ENCODE assay signal across 21 cellular contexts in the genomic region with DNA sequence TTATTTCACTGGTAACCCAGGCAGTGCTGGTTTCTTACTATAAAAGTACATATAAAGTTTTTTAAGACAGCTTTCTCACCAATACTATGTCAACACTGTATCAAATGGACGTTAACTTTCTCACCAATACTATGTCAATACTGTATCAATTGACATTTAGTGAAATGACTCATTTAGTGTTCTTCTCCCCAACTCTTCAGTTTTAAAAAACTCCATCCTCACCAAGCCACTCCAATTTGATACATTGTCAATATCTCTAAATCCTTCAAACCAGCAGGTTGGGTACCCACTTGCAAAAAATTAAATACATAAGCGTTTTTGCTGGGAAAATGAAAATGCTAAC. TPM values are rescaled to one million over a fixed set of nuclear protein-coding genes. Genes with fewer than 3 reads are reported as not detected.
DNase-seq lines count a peak whose midpoint lies in the region; ATAC-seq, FAIRE-seq and TF ChIP-seq lines count a peak whose summit lies in the region.
"Had no signal": no experiment of that assay in that cellular context is flagged by ENCODE, and none has a peak within 500 bp of the region (broad histone marks: within the 10 kb centered on the region; RNA-seq: fewer than 3 reads in every experiment).

No MANE protein-coding gene starts in this region.

- H3K4me2 ChIP-seq in HepG2 (ENCODE audit: low read depth, low read length), result no peak overlapping the region

- DNase-seq in HepG2 (ENCODE audit: low spot score), result no peak
- DNase-seq in right lobe of liver, result no peak
- DNase-seq in MV-4-11 (lab: John Stamatoyannopoulos, UW), result no peak
- DNase-seq: activated CD4-positive, alpha-beta T cell treated with anti-CD3 and anti-CD28 coated beads, Interleukin-2, amount 50 U/mL, for 4 hours; aorta; effector CD4-positive, alpha-beta T cell; natural killer cell; NCI-H187 treated with DMSO at 0.1 percent for 48 hours; NCI-H524; stimulated activated CD4-positive, alpha-beta T cell treated with anti-CD3 and anti-CD28 coated beads, Interleukin-4, amount 100 ng/mL, for 1 hour; stimulated activated CD8-positive, alpha-beta memory T cell treated with anti-CD3 and anti-CD28 coated beads, Interleukin-4, amount 100 ng/mL, for 48 hours had no signal

- no peak for ATAC-seq in HepG2
- no peak for ATAC-seq in right lobe of liver
- no peak for ATAC-seq in GM19023 (IDR thresholded peaks at IDR 0.05; ENCODE audit: unreplicated experiment)
- ATAC-seq in GM19455 (IDR thresholded peaks at IDR 0.05; ENCODE audit: unreplicated experiment), result no peak
- ATAC-seq in HG03354 (IDR thresholded peaks at IDR 0.05; ENCODE audit: poor library complexity, severe bottlenecking, unreplicated experiment), result no peak
- ATAC-seq: natural killer cell had no signal

- H3K4me1 ChIP-seq in HepG2 (ENCODE audit: insufficient read depth, low read length), result peaks cover 56% of the 10 kb centered on the region
- H3K4me1 ChIP-seq in right lobe of liver, result peaks cover 0 to 19% (median 6%) of the 10 kb centered on the region in 4 donors
- peaks cover 24% of the 10 kb centered on the region for H3K4me1 ChIP-seq in endocrine pancreas (ENCODE audit: control insufficient read depth, insufficient read depth, low read length)
- H3K4me1 ChIP-seq in rectal smooth muscle tissue (ENCODE audit: control insufficient read depth, insufficient read depth, low read length), result peaks cover 23% of the 10 kb centered on the region

- no peak for TF ChIP-seq EP300 in HepG2 (IDR thresholded peaks at IDR 0.05; ENCODE audit: low read depth in 2 of 2, low read length in 2 of 2)
- TF ChIP-seq EP300 in HepG2 (CRISPR knock-in tag; IDR thresholded peaks at IDR 0.05; ENCODE audit: borderline replicate concordance), result no peak

- 82% methylated on average over 2 of the region's 2 CpGs for WGBS in HepG2 (ENCODE audit: low lambda C conversion rate)
- 47% methylated on average over 2 of the region's 2 CpGs for WGBS in right lobe of liver (ENCODE audit: insufficient coverage, low coverage, low lambda C conversion rate, missing lambda C conversion rate)

- H3K36me3 ChIP-seq in HepG2 (replicated peaks in 1 of 2; ENCODE audit: control insufficient read depth in 1 of 2, insufficient read depth in 2 of 2, low read length in 2 of 2) (peaks cover 5 to 17% of the 10 kb centered on the region in 2 experiments; a peak in 4 of 5 replicates), right lobe of liver (peaks cover 0 to 27% (median 14%) of the 10 kb centered on the region in 4 donors), endocrine pancreas (ENCODE audit: control insufficient read depth, insufficient read depth, low read length) (peaks cover 3% of the 10 kb centered on the region), rectal smooth muscle tissue (ENCODE audit: control insufficient read depth, insufficient read depth, low read length) (peaks cover 8% of the 10 kb centered on the region)

- POLR2A ChIA-PET in HepG2 (lab: Yijun Ruan, JAX), result interaction anchor here (1.0 to 9.6 kb wide), 11 partner anchors 8 to 292 kb away, joined by 3 to 510 read pairs (median 6); a partner anchor contains a TSS

- TF ChIP-seq CTCF in HepG2 (CRISPR knock-in tag; IDR thresholded peaks at IDR 0.05), result no peak
- no peak for TF ChIP-seq CTCF in right lobe of liver (IDR thresholded peaks at IDR 0.05)

- intact Hi-C loops in HepG2 (cut with micrococcal nuclease; ENCODE audit: unreplicated experiment) (loop anchor here (5.0 kb wide), 1 partner anchor 196 kb away; no protein-coding TSS in a partner anchor), right lobe of liver (cut with DNase I) (loop anchor here in 1 of 2 donors (5.0 kb wide), 1 partner anchor 86 kb away; no protein-coding TSS in a partner anchor)

- TF ChIP-seq RAD21 in HepG2 (CRISPR knock-in tag; IDR thresholded peaks at IDR 0.05), result no peak

- CTCF ChIA-PET in HepG2 (lab: Yijun Ruan, JAX; ENCODE audit: low intra/inter-chr PET ratio, low total read pairs), result no interaction called here

- TF ChIP-seq POLR2A in HepG2 (IDR thresholded peaks at IDR 0.05; ENCODE audit: insufficient read depth in 1 of 2, low read depth in 2 of 2, low read length in 2 of 2) (no peak; a peak in 1 of 4 replicates), right lobe of liver (IDR thresholded peaks at IDR 0.05) (no peak)

- in situ Hi-C loops in HepG2 (cut with HindIII; ENCODE audit: extremely low pct_ligation_motif_present, low pct_unique_long_range_greater_than_20kb), result no loop called here

- H3K27me3 ChIP-seq in HepG2 (ENCODE audit: control insufficient read depth in 1 of 2, insufficient read depth in 2 of 2, low read length in 2 of 2) (no peaks in the 10 kb centered on the region; a peak in 1 of 5 replicates), right lobe of liver (no peaks in the 10 kb centered on the region), endocrine pancreas (ENCODE audit: control insufficient read depth, insufficient read depth, low read length) (no peaks in the 10 kb centered on the region), rectal smooth muscle tissue (ENCODE audit: control insufficient read depth, insufficient read depth, low read length) (no peaks in the 10 kb centered on the region)

- H2AFZ ChIP-seq in HepG2 (ENCODE audit: low read length), result no peak overlapping the region

- peaks cover 44% of the 10 kb centered on the region for H3K79me2 ChIP-seq in HepG2 (ENCODE audit: insufficient read depth, low read length)

- H3K9ac ChIP-seq in HepG2 (ENCODE audit: insufficient read depth, low read depth, low read length) (no peak overlapping the region), endocrine pancreas (ENCODE audit: control insufficient read depth, insufficient read depth, low read length) (no peak overlapping the region), rectal smooth muscle tissue (ENCODE audit: low read length) (no peak overlapping the region)

- no peaks in the 10 kb centered on the region for H3K9me3 ChIP-seq in HepG2 (ENCODE audit: low read length)
- H3K9me3 ChIP-seq in right lobe of liver, result no peaks in the 10 kb centered on the region
- no peaks in the 10 kb centered on the region for H3K9me3 ChIP-seq in endocrine pancreas (ENCODE audit: control insufficient read depth, low read length)

- peak; percentile 8 for FAIRE-seq in HepG2 (lab: Jason Lieb, UNC)
- FAIRE-seq: G401.6, H1, TTC549 had no signal

- H3K4me3 ChIP-seq in HepG2 (replicated peaks in 1 of 3; ENCODE audit: insufficient read depth in 1 of 3, low read depth in 2 of 3, low read length in 3 of 3) (no peak overlapping the region), right lobe of liver (no peak overlapping the region), endocrine pancreas (ENCODE audit: control insufficient read depth, insufficient read depth, low read length) (peak overlapping the region; percentile 11), rectal smooth muscle tissue (ENCODE audit: low read length) (no peak overlapping the region)

- H3K27ac ChIP-seq in HepG2 (ENCODE audit: extremely low read length, insufficient read depth, low read length) (no peak overlapping the region), right lobe of liver (peak overlapping the region in 1 of 3 donors; percentile 100), rectal smooth muscle tissue (ENCODE audit: low read depth, low read length) (peak overlapping the region; percentile 48)

- peaks cover 41% of the 10 kb centered on the region for H4K20me1 ChIP-seq in HepG2 (ENCODE audit: insufficient read depth, low read length)

- no TSS peak for BruUV-seq in HepG2 (replicated peaks; lab: Mats Ljungman, UMichigan)

RNA-seq across cellular contexts. Expression of a gene that starts 4.8 kb away (rescaled TPM):
- total RNA-seq in HepG2 (2016; rRNA removed; fragmentation: Illumina TruSeq; extraction: Trizol) (19.4 and 21.9 TPM in 2 replicates), right lobe of liver (100 to 1,000 TPM in 3 of 6 experiments, 10 to 100 TPM in 3; 36.2 to 222 (median 82.1) TPM)
- 4.8 and 6.1 TPM in 2 replicates for total RNA-seq in HepG2 (2016; cell fraction: cytosol; rRNA removed; fragmentation: Illumina TruSeq; extraction: Trizol; ENCODE audit: low read depth)
- total RNA-seq in HepG2 (2016; cell fraction: insoluble cytoplasmic fraction; rRNA removed; fragmentation: Illumina TruSeq; extraction: Trizol), result 15.4 and 18.3 TPM in 2 replicates
- total RNA-seq in HepG2 (2016; cell fraction: membrane; rRNA removed; fragmentation: Illumina TruSeq; extraction: Trizol), result 17.3 and 20.5 TPM in 2 replicates
- total RNA-seq in HepG2 (2016; cell fraction: nucleus; rRNA removed; fragmentation: Illumina TruSeq; extraction: Trizol), result 32.5 and 39.5 TPM in 2 replicates
- polyA plus RNA-seq in HepG2 (2011; rRNA removed), result 52.5 and 57.7 TPM in 2 replicates
- polyA plus RNA-seq in HepG2 (2011; cell fraction: cytosol; rRNA removed), result 34.6 and 53.8 TPM in 2 replicates
- 22.7 and 27.8 TPM in 2 replicates for polyA plus RNA-seq in HepG2 (2011; cell fraction: nucleus; rRNA removed)
- 77.1 and 86.3 TPM in 2 replicates for polyA plus RNA-seq in HepG2 (2012)
- 11.4 and 11.5 TPM in 2 replicates for polyA plus RNA-seq in HepG2 (2016; cell fraction: cytosol; fragmentation: Illumina TruSeq; extraction: Trizol; ENCODE audit: low read depth)
- polyA plus RNA-seq in HepG2 (2016; cell fraction: insoluble cytoplasmic fraction; fragmentation: Illumina TruSeq; extraction: Trizol; ENCODE audit: low read depth), result 38.0 and 41.3 TPM in 2 replicates
- polyA plus RNA-seq in HepG2 (2016; cell fraction: membrane; fragmentation: Illumina TruSeq; extraction: Trizol; ENCODE audit: low read depth), result 23.3 and 26.8 TPM in 2 replicates
- polyA plus RNA-seq in HepG2 (2016; cell fraction: nucleus; fragmentation: Illumina TruSeq; extraction: Trizol; ENCODE audit: insufficient read depth, low read depth), result 96.0 and 102 TPM in 2 replicates
- polyA minus RNA-seq in HepG2 (2011; rRNA and poly(A)+ RNA removed; ENCODE audit: low replicate concordance), result 82.9 and 106 TPM in 2 replicates
- 53.5 and 57.1 TPM in 2 replicates for polyA minus RNA-seq in HepG2 (2011; cell fraction: cytosol; rRNA and poly(A)+ RNA removed)
- polyA minus RNA-seq in HepG2 (2011; cell fraction: nucleus; rRNA and poly(A)+ RNA removed), result 28.7 and 29.6 TPM in 2 replicates

RNA-seq across cellular contexts. Expression of a gene that starts 25.9 kb away (rescaled TPM):
- not detected in 2 replicates for total RNA-seq in HepG2 (2016; rRNA removed; fragmentation: Illumina TruSeq; extraction: Trizol)
- not detected in 2 replicates for total RNA-seq in HepG2 (2016; cell fraction: cytosol; rRNA removed; fragmentation: Illumina TruSeq; extraction: Trizol; ENCODE audit: low read depth)
- 0.02 TPM in 1 of 2 replicates, not detected in the other for total RNA-seq in HepG2 (2016; cell fraction: insoluble cytoplasmic fraction; rRNA removed; fragmentation: Illumina TruSeq; extraction: Trizol)
- not detected in 2 replicates for total RNA-seq in HepG2 (2016; cell fraction: membrane; rRNA removed; fragmentation: Illumina TruSeq; extraction: Trizol)
- total RNA-seq in HepG2 (2016; cell fraction: nucleus; rRNA removed; fragmentation: Illumina TruSeq; extraction: Trizol), result not detected in 2 replicates
- not detected in 2 replicates for polyA plus RNA-seq in HepG2 (2011; rRNA removed)
- 0.01 TPM in 2 replicates for polyA plus RNA-seq in HepG2 (2011; cell fraction: cytosol; rRNA removed)
- 0.06 TPM in 1 of 2 replicates, not detected in the other for polyA plus RNA-seq in HepG2 (2011; cell fraction: nucleus; rRNA removed)
- not detected in 2 replicates for polyA plus RNA-seq in HepG2 (2012)
- not detected in 2 replicates for polyA plus RNA-seq in HepG2 (2016; cell fraction: cytosol; fragmentation: Illumina TruSeq; extraction: Trizol; ENCODE audit: low read depth)
- polyA plus RNA-seq in HepG2 (2016; cell fraction: insoluble cytoplasmic fraction; fragmentation: Illumina TruSeq; extraction: Trizol; ENCODE audit: low read depth), result not detected in 2 replicates
- polyA plus RNA-seq in HepG2 (2016; cell fraction: membrane; fragmentation: Illumina TruSeq; extraction: Trizol; ENCODE audit: low read depth), result not detected in 2 replicates
- 0.12 TPM in 1 of 2 replicates, not detected in the other for polyA plus RNA-seq in HepG2 (2016; cell fraction: nucleus; fragmentation: Illumina TruSeq; extraction: Trizol; ENCODE audit: insufficient read depth, low read depth)
- not detected in 2 replicates for polyA minus RNA-seq in HepG2 (2011; rRNA and poly(A)+ RNA removed; ENCODE audit: low replicate concordance)
- polyA minus RNA-seq in HepG2 (2011; cell fraction: cytosol; rRNA and poly(A)+ RNA removed), result not detected in 2 replicates
- not detected in 2 replicates for polyA minus RNA-seq in HepG2 (2011; cell fraction: nucleus; rRNA and poly(A)+ RNA removed)
- total RNA-seq in right lobe of liver, result not detected
- total RNA-seq: M059J, natural killer cell, SK-MEL-5 had no signal
- polyA plus RNA-seq: aorta had no signal
